ENCODE assay signal across 8 cellular contexts in genomic region chr18:13222371-13223281, GRCh38. TPM values are rescaled to one million over a fixed set of nuclear protein-coding genes. Genes with fewer than 3 reads are reported as not detected.
DNase-seq lines count a peak whose midpoint lies in the region; ATAC-seq, FAIRE-seq and TF ChIP-seq lines count a peak whose summit lies in the region.

No MANE protein-coding gene starts in this region.

- no peak for TF ChIP-seq POLR2A in GM12891 (IDR thresholded peaks at IDR 0.05; ENCODE audit: low read depth, low read length)

- no peak for FAIRE-seq in GM12891 (lab: Jason Lieb, UNC)

- ATAC-seq in HG02798 (IDR thresholded peaks at IDR 0.05; ENCODE audit: poor library complexity, unreplicated experiment), result no peak

- peak; percentile 97 for DNase-seq in DMS79 treated with DMSO at 0.1 percent for 48 hours (lab: John Stamatoyannopoulos, UW)
- peak; percentile 26 for DNase-seq in NCI-H524 treated with DMSO at 0.1 percent for 48 hours (lab: John Stamatoyannopoulos, UW)
- DNase-seq in fibroblast of gingiva (ENCODE audit: low read depth), result peak; percentile 37
- peak; percentile 68 for DNase-seq in pons (ENCODE audit: low spot score)
- no peak for DNase-seq in GM12891 (ENCODE audit: insufficient read length, low spot score)
- no peak for DNase-seq in stimulated activated CD8-positive, alpha-beta memory T cell treated with anti-CD3 and anti-CD28 coated beads, Interleukin-4, amount 100 ng/mL, for 48 hours
- no peak for DNase-seq in activated CD8-positive, alpha-beta memory T cell treated with anti-CD3 and anti-CD28 coated beads, Interleukin-2, amount 50 U/mL, for 4 hours

TF ChIP-seq in GM12891, 5 proteins besides CTCF, POLR2A, EP300 and RAD21:
- TF ChIP-seq POU2F2 (IDR thresholded peaks at IDR 0.05; ENCODE audit: low read depth, low read length) (no peak), PAX5 (IDR thresholded peaks at IDR 0.05; ENCODE audit: insufficient read depth, low read length, severe bottlenecking) (no peak), SPI1 (IDR thresholded peaks at IDR 0.05; ENCODE audit: low read depth, low read length) (no peak)
TF ChIP-seq in GM12891: peak in this region for 0.

RNA-seq across cellular contexts. Expression of gene LDLRAD4, which starts 4.1 kb away (rescaled TPM):
- 31.0 TPM for polyA plus RNA-seq in GM12891 (2012; ENCODE audit: low read depth, missing spikeins)

Comparison
In these comparisons a context has a peak if more than half of its experiments do, and no peak if none do; other contexts are left out.
1. DNase-seq: peak in DMS79 treated with DMSO at 0.1 percent for 48 hours (single experiment), NCI-H524 treated with DMSO at 0.1 percent for 48 hours (single experiment), fibroblast of gingiva (single experiment) and pons (single experiment); none in GM12891 (single experiment), stimulated activated CD8-positive, alpha-beta memory T cell treated with anti-CD3 and anti-CD28 coated beads, Interleukin-4, amount 100 ng/mL, for 48 hours (single experiment) and activated CD8-positive, alpha-beta memory T cell treated with anti-CD3 and anti-CD28 coated beads, Interleukin-2, amount 50 U/mL, for 4 hours (single experiment).